ENCODE assay signal across 8 cellular contexts in genomic region chr11:72821920-72822799, GRCh38. TPM values are rescaled to one million over a fixed set of nuclear protein-coding genes. Genes with fewer than 3 reads are reported as not detected.
A peak's percentile ranks its signal among the peaks of the same experiment; 100 is the strongest.
DNase-seq lines count a peak whose midpoint lies in the region; ATAC-seq and TF ChIP-seq lines count a peak whose summit lies in the region.

No MANE protein-coding gene starts in this region.

- H3K27ac ChIP-seq in epithelial cell of prostate = no peak overlapping the region

- H3K4me1 ChIP-seq in mononuclear cell (ENCODE audit: insufficient read depth, low read length) = peaks cover 39% of the 10 kb centered on the region

- H3K4me3 ChIP-seq in HFF-Myc (replicated peaks; ENCODE audit: low read depth, low read length) (peak overlapping the region; percentile 43), mononuclear cell (ENCODE audit: low read length) (peak overlapping the region; percentile 6)

- ATAC-seq in GM21576 (IDR thresholded peaks at IDR 0.05; ENCODE audit: unreplicated experiment) = no peak

- peaks cover 34% of the 10 kb centered on the region for H3K4me1 Mint-ChIP-seq in activated T-cell treated with anti-CD3 and anti-CD28 coated beads, Interleukin-2, amount 50 U/mL, for 24 hours (ENCODE audit: low read depth)

- no peaks in the 10 kb centered on the region for H3K27me3 ChIP-seq in mononuclear cell (ENCODE audit: insufficient read depth, low read length)

- DNase-seq in DMS 273 treated with DMSO at 0.1 percent for 48 hours (lab: John Stamatoyannopoulos, UW) (peak; percentile 65), HFF-Myc (ENCODE audit: extremely low read depth, low read depth) (no peak), NCI-H69 (lab: John Stamatoyannopoulos, UW) (peak; percentile 99), epithelial cell of prostate (ENCODE audit: low read depth, low spot score) (peak; percentile 54)
- peak; percentile 97 for DNase-seq in activated T-cell treated with anti-CD3 and anti-CD28 coated beads, Interleukin-2, amount 50 U/mL, for 24 hours
- DNase-seq in stimulated activated CD8-positive, alpha-beta memory T cell treated with anti-CD3 and anti-CD28 coated beads, Interleukin-15, amount 100 ng/mL, for 48 hours (ENCODE audit: low read depth in 2 of 2) = peak; percentile 65 to 82

- TF ChIP-seq CTCF in HFF-Myc (IDR thresholded peaks at IDR 0.05; ENCODE audit: low read depth, low read length, missing control alignments) = peak; percentile 31

- no peaks in the 10 kb centered on the region for H3K9me3 Mint-ChIP-seq in activated T-cell treated with anti-CD3 and anti-CD28 coated beads, Interleukin-2, amount 50 U/mL, for 24 hours

- peak overlapping the region; percentile 77 for H3K4me3 Mint-ChIP-seq in activated T-cell treated with anti-CD3 and anti-CD28 coated beads, Interleukin-2, amount 50 U/mL, for 24 hours

- no peaks in the 10 kb centered on the region for H3K9me3 ChIP-seq in mononuclear cell (ENCODE audit: low read depth, low read length)

- peaks cover 88% of the 10 kb centered on the region for H3K36me3 Mint-ChIP-seq in activated T-cell treated with anti-CD3 and anti-CD28 coated beads, Interleukin-2, amount 50 U/mL, for 24 hours (ENCODE audit: low read depth)

- H3K27ac Mint-ChIP-seq in activated T-cell treated with anti-CD3 and anti-CD28 coated beads, Interleukin-2, amount 50 U/mL, for 24 hours = peak overlapping the region; percentile 89

- H3K27me3 Mint-ChIP-seq in activated T-cell treated with anti-CD3 and anti-CD28 coated beads, Interleukin-2, amount 50 U/mL, for 24 hours = no peaks in the 10 kb centered on the region

RNA-seq across cellular contexts. Expression of gene ATG16L2, which starts 7.9 kb away (rescaled TPM):
- total RNA-seq in mononuclear cell = 34.4 TPM

RNA-seq across cellular contexts. Expression of gene STARD10, which starts 28.3 kb away (rescaled TPM):
- total RNA-seq in mononuclear cell = 10.2 TPM
